In genomic region chr7:105963038-105963667, GRCh38 we compare ENCODE assay signal across 18 cellular contexts. TPM values are rescaled to one million over a fixed set of nuclear protein-coding genes. Genes with fewer than 3 reads are reported as not detected.
DNase-seq lines count a peak whose midpoint lies in the region; ATAC-seq, FAIRE-seq and TF ChIP-seq lines count a peak whose summit lies in the region.
"Had no signal": no experiment of that assay in that cellular context is flagged by ENCODE, and none has a peak within 500 bp of the region (broad histone marks: within the 10 kb centered on the region; RNA-seq: fewer than 3 reads in every experiment).

A gene with protein sequence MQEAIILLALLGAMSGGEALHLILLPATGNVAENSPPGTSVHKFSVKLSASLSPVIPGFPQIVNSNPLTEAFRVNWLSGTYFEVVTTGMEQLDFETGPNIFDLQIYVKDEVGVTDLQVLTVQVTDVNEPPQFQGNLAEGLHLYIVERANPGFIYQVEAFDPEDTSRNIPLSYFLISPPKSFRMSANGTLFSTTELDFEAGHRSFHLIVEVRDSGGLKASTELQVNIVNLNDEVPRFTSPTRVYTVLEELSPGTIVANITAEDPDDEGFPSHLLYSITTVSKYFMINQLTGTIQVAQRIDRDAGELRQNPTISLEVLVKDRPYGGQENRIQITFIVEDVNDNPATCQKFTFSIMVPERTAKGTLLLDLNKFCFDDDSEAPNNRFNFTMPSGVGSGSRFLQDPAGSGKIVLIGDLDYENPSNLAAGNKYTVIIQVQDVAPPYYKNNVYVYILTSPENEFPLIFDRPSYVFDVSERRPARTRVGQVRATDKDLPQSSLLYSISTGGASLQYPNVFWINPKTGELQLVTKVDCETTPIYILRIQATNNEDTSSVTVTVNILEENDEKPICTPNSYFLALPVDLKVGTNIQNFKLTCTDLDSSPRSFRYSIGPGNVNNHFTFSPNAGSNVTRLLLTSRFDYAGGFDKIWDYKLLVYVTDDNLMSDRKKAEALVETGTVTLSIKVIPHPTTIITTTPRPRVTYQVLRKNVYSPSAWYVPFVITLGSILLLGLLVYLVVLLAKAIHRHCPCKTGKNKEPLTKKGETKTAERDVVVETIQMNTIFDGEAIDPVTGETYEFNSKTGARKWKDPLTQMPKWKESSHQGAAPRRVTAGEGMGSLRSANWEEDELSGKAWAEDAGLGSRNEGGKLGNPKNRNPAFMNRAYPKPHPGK (plus strand): TSS chr7:105963264. CDS start chr7:105963319, 55 bp downstream.

- H3K4me3 ChIP-seq in fibroblast of the aortic adventitia (ENCODE audit: low read depth, low read length), result no peak within 1 kb of the TSS
- H3K4me3 ChIP-seq in pancreas, result no peak within 1 kb of the TSS
- H3K4me3 ChIP-seq: BLaER1 treated with 17β-estradiol and CSF1 and Interleukin-3, amounts not matched to agents 10 nM and 100 nM; esophagus squamous epithelium had no signal

- WGBS in pancreas, 2 donors, result 47 to 58% methylated on average over 4 of the region's 4 CpGs

- TF ChIP-seq CTCF in fibroblast of the aortic adventitia (IDR thresholded peaks at IDR 0.05; ENCODE audit: insufficient read depth, low read length), result no peak
- TF ChIP-seq CTCF in pancreas (IDR thresholded peaks at IDR 0.05), result no peak

- peaks cover 0 to 4% (median 0%) of the 10 kb centered on the region in 3 donors for H3K4me1 ChIP-seq in pancreas
- H3K4me1 ChIP-seq: BLaER1 treated with 17β-estradiol and CSF1 and Interleukin-3, amounts not matched to agents 10 nM and 100 nM; esophagus squamous epithelium had no signal

- ATAC-seq in pancreas (peak; percentile 91 to 98 (median 94)), sciatic nerve (no peak), HG02610 (IDR thresholded peaks at IDR 0.05; ENCODE audit: unreplicated experiment) (no peak)
- ATAC-seq in activated CD8-positive, alpha-beta memory T cell treated with anti-CD3 and anti-CD28 coated beads, Interleukin-2, amount 10 ng/mL, durations not matched to agents 7 days and 5 days, result no peak
- ATAC-seq: activated naive CD4-positive, alpha-beta T cell treated with anti-CD3 and anti-CD28 coated beads, Interleukin-2, amount 50 U/mL, for 72 hours had no signal

- no peaks in the 10 kb centered on the region for H3K9me3 ChIP-seq in pancreas
- H3K9me3 ChIP-seq: esophagus squamous epithelium had no signal

- no peaks in the 10 kb centered on the region for H3K27me3 Mint-ChIP-seq in activated CD8-positive, alpha-beta memory T cell treated with anti-CD3 and anti-CD28 coated beads, Interleukin-2, amount 10 ng/mL, durations not matched to agents 7 days and 5 days
- H3K27me3 Mint-ChIP-seq: stimulated activated naive CD8-positive, alpha-beta T cell treated with anti-CD3 and anti-CD28 coated beads, Interleukin-15, Interleukin-2, amounts not matched to agents 100 ng/mL and 50 ng/mL, for 24 hours had no signal

- no peaks in the 10 kb centered on the region for H3K36me3 Mint-ChIP-seq in activated CD8-positive, alpha-beta memory T cell treated with anti-CD3 and anti-CD28 coated beads, Interleukin-2, amount 10 ng/mL, durations not matched to agents 7 days and 5 days
- H3K36me3 Mint-ChIP-seq: activated naive CD4-positive, alpha-beta T cell treated with anti-CD3 and anti-CD28 coated beads, Interleukin-2, amount 50 U/mL, for 72 hours had no signal

- no peak within 1 kb of the TSS for H3K4me3 Mint-ChIP-seq in activated CD8-positive, alpha-beta memory T cell treated with anti-CD3 and anti-CD28 coated beads, Interleukin-2, amount 10 ng/mL, durations not matched to agents 7 days and 5 days
- H3K4me3 Mint-ChIP-seq: stimulated activated naive CD8-positive, alpha-beta T cell treated with anti-CD3 and anti-CD28 coated beads, Interleukin-15, Interleukin-2, amounts not matched to agents 100 ng/mL and 50 ng/mL, for 24 hours had no signal

- no peak for FAIRE-seq in pancreas (lab: Jason Lieb, UNC)
- FAIRE-seq: G401.6, H54 had no signal

- intact Hi-C loops in pancreas (cut with DNase I), result no loop called here
- intact Hi-C loops in sciatic nerve (cut with DNase I), result no loop called here

- no peaks in the 10 kb centered on the region for H3K36me3 ChIP-seq in pancreas
- H3K36me3 ChIP-seq: BLaER1 treated with 17β-estradiol and CSF1 and Interleukin-3, amounts not matched to agents 10 nM and 100 nM; esophagus squamous epithelium had no signal

- no peak within 1 kb of the TSS for H3K27ac ChIP-seq in pancreas
- H3K27ac ChIP-seq: BLaER1 treated with 17β-estradiol and CSF1 and Interleukin-3, amounts not matched to agents 10 nM and 100 nM; esophagus squamous epithelium had no signal

- CTCF ChIA-PET in activated CD8-positive, alpha-beta memory T cell treated with anti-CD3 and anti-CD28 coated beads, Interleukin-2, amount 10 ng/mL, durations not matched to agents 7 days and 5 days (lab: Charles Lee), result interaction anchor here (1.2 kb wide), 1 partner anchor 166 kb away, joined by 4 read pairs; no protein-coding TSS in a partner anchor

- peak; percentile 10 for DNase-seq in DMS53 treated with DMSO at 0.1 percent for 48 hours (lab: John Stamatoyannopoulos, UW; ENCODE audit: unreplicated experiment)
- DNase-seq in NCI-H2081 (lab: John Stamatoyannopoulos, UW), result peak; percentile 63 to 86
- no peak for DNase-seq in fibroblast of the aortic adventitia (ENCODE audit: low read depth)
- peak in 3 of 6 donors; percentile 11 to 65 (median 20) for DNase-seq in pancreas
- DNase-seq in sciatic nerve (ENCODE audit: low spot score), result no peak
- DNase-seq in activated CD8-positive, alpha-beta memory T cell treated with anti-CD3 and anti-CD28 coated beads, Interleukin-2, amount 10 ng/mL, durations not matched to agents 7 days and 5 days, result no peak
- no peak for DNase-seq in stimulated activated naive CD4-positive, alpha-beta T cell (lab: John Stamatoyannopoulos, UW)
- DNase-seq: esophagus squamous epithelium, midbrain, MV-4-11, NCI-H526 treated with DMSO at 0.1 percent for 48 hours, retina had no signal

- no peaks in the 10 kb centered on the region for H3K27me3 ChIP-seq in pancreas
- H3K27me3 ChIP-seq: BLaER1 treated with 17β-estradiol and CSF1 and Interleukin-3, amounts not matched to agents 10 nM and 100 nM had no signal

- no peaks in the 10 kb centered on the region for H3K4me1 Mint-ChIP-seq in activated CD8-positive, alpha-beta memory T cell treated with anti-CD3 and anti-CD28 coated beads, Interleukin-2, amount 10 ng/mL, durations not matched to agents 7 days and 5 days

- no peaks in the 10 kb centered on the region for H3K9me3 Mint-ChIP-seq in activated CD8-positive, alpha-beta memory T cell treated with anti-CD3 and anti-CD28 coated beads, Interleukin-2, amount 10 ng/mL, durations not matched to agents 7 days and 5 days (ENCODE audit: low read depth)
- H3K9me3 Mint-ChIP-seq: activated naive CD4-positive, alpha-beta T cell treated with anti-CD3 and anti-CD28 coated beads, Interleukin-2, amount 50 U/mL, for 72 hours; stimulated activated naive CD8-positive, alpha-beta T cell treated with anti-CD3 and anti-CD28 coated beads, Interleukin-15, Interleukin-2, amounts not matched to agents 100 ng/mL and 50 ng/mL, for 24 hours had no signal

- no peak within 1 kb of the TSS for H3K27ac Mint-ChIP-seq in activated CD8-positive, alpha-beta memory T cell treated with anti-CD3 and anti-CD28 coated beads, Interleukin-2, amount 10 ng/mL, durations not matched to agents 7 days and 5 days
- H3K27ac Mint-ChIP-seq: activated naive CD4-positive, alpha-beta T cell treated with anti-CD3 and anti-CD28 coated beads, Interleukin-2, amount 50 U/mL, for 72 hours; stimulated activated naive CD8-positive, alpha-beta T cell treated with anti-CD3 and anti-CD28 coated beads, Interleukin-15, Interleukin-2, amounts not matched to agents 100 ng/mL and 50 ng/mL, for 24 hours had no signal

RNA-seq across cellular contexts. Expression of the gene that starts here (rescaled TPM):
- total RNA-seq in fibroblast of the aortic adventitia (ENCODE audit: low replicate concordance) (14.0 and 19.6 TPM in 2 replicates), pancreas (1 to 10 TPM in 5 of 6 donors, under 1 TPM in 1; 0.86 to 3.3 (median 1.9) TPM), sciatic nerve (8.2 TPM)
- 1 to 10 TPM; 1.6 to 3.7 TPM for polyA plus RNA-seq in pancreas
- total RNA-seq in activated CD8-positive, alpha-beta memory T cell treated with anti-CD3 and anti-CD28 coated beads, Interleukin-2, amount 10 ng/mL, durations not matched to agents 7 days and 5 days, result under 1 TPM; 0.30 to 0.58 TPM

Comparison
In these comparisons a context has a peak if more than half of its experiments do, and no peak if none do; other contexts are left out.
1. DNase-seq: peak in DMS53 treated with DMSO at 0.1 percent for 48 hours (single experiment) and NCI-H2081 (2 of 2); none in fibroblast of the aortic adventitia (single experiment), sciatic nerve (single experiment), activated CD8-positive, alpha-beta memory T cell treated with anti-CD3 and anti-CD28 coated beads, Interleukin-2, amount 10 ng/mL, durations not matched to agents 7 days and 5 days (single experiment) and stimulated activated naive CD4-positive, alpha-beta T cell (0 of 6).
2. ATAC-seq: peak in pancreas (4 of 4); none in sciatic nerve (single experiment), activated CD8-positive, alpha-beta memory T cell treated with anti-CD3 and anti-CD28 coated beads, Interleukin-2, amount 10 ng/mL, durations not matched to agents 7 days and 5 days (single experiment) and HG02610 (single experiment).